Comparison of ENCODE assay signal across 10 cellular contexts in the genomic region with DNA sequence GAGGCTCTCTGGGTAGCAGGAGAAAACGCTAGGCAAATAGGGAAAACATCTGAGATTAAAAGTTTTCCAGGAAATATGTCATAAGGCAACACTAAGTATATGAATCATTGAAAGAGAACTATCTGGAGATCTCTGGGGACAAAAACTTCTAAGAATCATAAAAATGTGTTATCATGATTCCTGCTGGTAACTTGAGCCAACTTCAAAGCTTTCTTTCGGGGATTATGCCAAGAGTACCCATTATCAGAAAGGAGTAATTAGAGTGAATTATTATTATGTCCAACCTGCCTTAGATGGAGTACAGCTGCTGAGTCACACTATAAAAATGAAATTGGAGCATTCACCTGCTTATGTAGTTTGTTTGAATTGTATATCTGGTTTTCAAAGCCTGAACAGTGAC.
DNase-seq lines count a peak whose midpoint lies in the region; FAIRE-seq and TF ChIP-seq lines count a peak whose summit lies in the region.
"Had no signal": no experiment of that assay in that cellular context is flagged by ENCODE, and none has a peak within 500 bp of the region (broad histone marks: within the 10 kb centered on the region; RNA-seq: fewer than 3 reads in every experiment).

No MANE protein-coding gene starts in this region.

- DNase-seq in AG10803 (ENCODE audit: low read depth) = peak; percentile 47
- peak; percentile 31 for DNase-seq in NCI-H1092 (lab: John Stamatoyannopoulos, UW)
- peak; percentile 29 for DNase-seq in RCC 7860 (ENCODE audit: low spot score)
- DNase-seq in iris pigment epithelial cell (ENCODE audit: low read depth) = peak; percentile 40
- DNase-seq in glomerular visceral epithelial cell (ENCODE audit: extremely low spot score) = no peak
- DNase-seq in RPMI8226 = no peak
- DNase-seq in activated CD8-positive, alpha-beta memory T cell treated with anti-CD3 and anti-CD28 coated beads, Interleukin-2, amount 50 U/mL, for 48 hours = no peak
- no peak for DNase-seq in Kasumi-1 (lab: John Stamatoyannopoulos, UW)
- DNase-seq: activated CD8-positive, alpha-beta memory T cell treated with anti-CD3 and anti-CD28 coated beads, Interleukin-2, amount 50 U/mL, for 4 hours; gastrocnemius medialis had no signal

- no peak for TF ChIP-seq CTCF in AG10803 (conservative IDR thresholded peaks at IDR 0.05; ENCODE audit: low read length)

- no peak overlapping the region for H3K4me3 ChIP-seq in AG10803 (ENCODE audit: low read length)
- H3K4me3 ChIP-seq: gastrocnemius medialis had no signal

- FAIRE-seq in RCC 7860 (lab: Jason Lieb, UNC) = no peak

Comparison
In these comparisons a context has a peak if more than half of its experiments do, and no peak if none do; other contexts are left out.
1. DNase-seq: peak in AG10803 (single experiment), NCI-H1092 (single experiment), RCC 7860 (single experiment) and iris pigment epithelial cell (single experiment); none in glomerular visceral epithelial cell (single experiment), RPMI8226 (single experiment), activated CD8-positive, alpha-beta memory T cell treated with anti-CD3 and anti-CD28 coated beads, Interleukin-2, amount 50 U/mL, for 48 hours (single experiment) and Kasumi-1 (0 of 2).